In genomic region chr2:227148106-227148505, GRCh38 we compare ENCODE assay signal across 20 cellular contexts. TPM values are rescaled to one million over a fixed set of nuclear protein-coding genes. Genes with fewer than 3 reads are reported as not detected.
DNase-seq lines count a peak whose midpoint lies in the region; ATAC-seq, FAIRE-seq and TF ChIP-seq lines count a peak whose summit lies in the region.
"Had no signal": no experiment of that assay in that cellular context is flagged by ENCODE, and none has a peak within 500 bp of the region (broad histone marks: within the 10 kb centered on the region; RNA-seq: fewer than 3 reads in every experiment).

No MANE protein-coding gene starts in this region.

- no peaks in the 10 kb centered on the region for H3K9me1 ChIP-seq in K562 (ENCODE audit: control insufficient read depth, insufficient read depth, low read length)

- TF ChIP-seq RAD21 in SK-N-SH (IDR thresholded peaks at IDR 0.05; ENCODE audit: low read length) (no peak), K562 (CRISPR knock-in tag; conservative IDR thresholded peaks at IDR 0.05 in 1 of 2, IDR thresholded peaks at IDR 0.05 in 1 of 2) (no peak)

- H3K4me3 ChIP-seq in SK-N-SH (ENCODE audit: low read depth in 2 of 2, low read length in 1 of 2) (no peak overlapping the region), HEK293 (ENCODE audit: low read depth, low read length) (no peak overlapping the region), K562 (no peak overlapping the region), Karpas-422 (ENCODE audit: low read length) (no peak overlapping the region), mesendoderm (ENCODE audit: low read length) (no peak overlapping the region)
- H3K4me3 ChIP-seq: GM23338 had no signal

- H3K79me1 ChIP-seq in mesendoderm (ENCODE audit: low read length): no peaks in the 10 kb centered on the region

- no peak overlapping the region for H2AK5ac ChIP-seq in mesendoderm (ENCODE audit: low read length)

- H3K27ac ChIP-seq in SK-N-SH (ENCODE audit: low read depth in 2 of 2, low read length in 1 of 2) (no peak overlapping the region), HEK293 (ENCODE audit: extremely low read depth, low read depth, low read length) (no peak overlapping the region), K562 (ENCODE audit: extremely low read depth, low read depth, low read length) (no peak overlapping the region), Karpas-422 (ENCODE audit: low read length) (no peak overlapping the region), mesendoderm (ENCODE audit: low read depth, low read length) (no peak overlapping the region)
- H3K27ac ChIP-seq: 22Rv1, C4-2B had no signal

- H2BK15ac ChIP-seq in mesendoderm (replicated peaks; ENCODE audit: low read depth): no peak overlapping the region

- 14% methylated on average over 2 of the region's 2 CpGs for WGBS in SK-N-SH (ENCODE audit: low lambda C conversion rate)
- WGBS in K562 (ENCODE audit: insufficient coverage, low coverage, missing lambda C conversion rate): 6% methylated on average over 2 of the region's 2 CpGs
- WGBS in mesendoderm (ENCODE audit: extremely low coverage, insufficient coverage, low lambda C conversion rate): no CpG with 5 or more reads among the region's 2 CpGs

- no peak overlapping the region for H2BK5ac ChIP-seq in mesendoderm (ENCODE audit: low read length)

- no peak overlapping the region for H4K5ac ChIP-seq in mesendoderm (ENCODE audit: low read length)

- no peak overlapping the region for H3K18ac ChIP-seq in mesendoderm (ENCODE audit: low read length)

- no peak overlapping the region for H2BK120ac ChIP-seq in mesendoderm (ENCODE audit: low read depth, low read length)

- no peaks in the 10 kb centered on the region for H3K36me3 ChIP-seq in SK-N-SH (replicated peaks in 1 of 2; ENCODE audit: control insufficient read depth in 1 of 2, insufficient read depth in 2 of 2, low read length in 1 of 2)
- H3K36me3 ChIP-seq in HEK293 (ENCODE audit: control insufficient read depth in 2 of 2, insufficient read depth in 1 of 2, low read length in 2 of 2): no peaks in the 10 kb centered on the region
- no peaks in the 10 kb centered on the region for H3K36me3 ChIP-seq in K562 (ENCODE audit: control insufficient read depth, insufficient read depth, low read length)
- H3K36me3 ChIP-seq in Karpas-422 (ENCODE audit: insufficient read depth, low read length): no peaks in the 10 kb centered on the region
- no peaks in the 10 kb centered on the region for H3K36me3 ChIP-seq in mesendoderm (ENCODE audit: control insufficient read depth, insufficient read depth, low read length)

- H3K4ac ChIP-seq in mesendoderm (ENCODE audit: low read depth, low read length): no peak overlapping the region

- FAIRE-seq in K562 (lab: Jason Lieb, UNC): no peak
- FAIRE-seq: GM19239 had no signal

- no peak overlapping the region for H4K8ac ChIP-seq in mesendoderm (ENCODE audit: low read depth, low read length)

- H3K9ac ChIP-seq in SK-N-SH (no peak overlapping the region), K562 (ENCODE audit: insufficient read depth in 1 of 2, low read depth in 2 of 2, low read length in 2 of 2) (no peak overlapping the region), Karpas-422 (ENCODE audit: low read length) (no peak overlapping the region), mesendoderm (ENCODE audit: low read length) (no peak overlapping the region)

- CTCF ChIA-PET in SK-N-SH (lab: Yijun Ruan, JAX) (no interaction called here), HEK293 (lab: Yijun Ruan, JAX) (no interaction called here), K562 (lab: Yijun Ruan, JAX; ENCODE audit: low intra/inter-chr PET ratio) (no interaction called here)
- CTCF ChIA-PET in activated CD4-positive, alpha-beta memory T cell treated with anti-CD3 and anti-CD28 coated beads, Interleukin-2, amount 10 ng/mL, durations not matched to agents 7 days and 5 days (lab: Charles Lee): no interaction called here

- POLR2A ChIA-PET in SK-N-SH (lab: Yijun Ruan, JAX): no interaction called here
- POLR2A ChIA-PET in HEK293 (lab: Yijun Ruan, JAX): no interaction called here
- POLR2A ChIA-PET in K562 (lab: Yijun Ruan, JAX): no interaction called here
- POLR2A ChIA-PET in activated CD4-positive, alpha-beta memory T cell treated with anti-CD3 and anti-CD28 coated beads, Interleukin-2, amount 10 ng/mL, durations not matched to agents 7 days and 5 days (lab: Charles Lee): no interaction called here

- H3K27ac Mint-ChIP-seq in activated CD4-positive, alpha-beta memory T cell treated with anti-CD3 and anti-CD28 coated beads, Interleukin-2, amount 10 ng/mL, durations not matched to agents 7 days and 5 days: no peak overlapping the region
- H3K27ac Mint-ChIP-seq: CD4-positive, CD25-positive, alpha-beta regulatory T cell; CD8-positive, alpha-beta T cell; GM23338; HFFc6 had no signal

- no peak overlapping the region for H2AFZ ChIP-seq in SK-N-SH (ENCODE audit: low read depth)
- H2AFZ ChIP-seq in K562 (ENCODE audit: low read depth, low read length): no peak overlapping the region
- no peak overlapping the region for H2AFZ ChIP-seq in Karpas-422 (ENCODE audit: low read length)
- H2AFZ ChIP-seq: GM23338 had no signal

- no peaks in the 10 kb centered on the region for H3F3A ChIP-seq in SK-N-SH (replicated peaks; ENCODE audit: insufficient read depth)

- no peak overlapping the region for H3K23ac ChIP-seq in mesendoderm (ENCODE audit: low read length)

- H3K9me3 Mint-ChIP-seq in activated CD4-positive, alpha-beta memory T cell treated with anti-CD3 and anti-CD28 coated beads, Interleukin-2, amount 10 ng/mL, durations not matched to agents 7 days and 5 days: no peaks in the 10 kb centered on the region
- H3K9me3 Mint-ChIP-seq: HFFc6 had no signal

- BruUV-seq in K562 (replicated peaks; lab: Mats Ljungman, UMichigan): no TSS peak

- TF ChIP-seq CTCF in SK-N-SH (IDR thresholded peaks at IDR 0.05) (no peak), HEK293 (tag by site-specific recombination; IDR thresholded peaks at IDR 0.05) (no peak), K562 (IDR thresholded peaks at IDR 0.05 in 2 of 3, conservative IDR thresholded peaks at IDR 0.05 in 1 of 3; ENCODE audit: insufficient read depth in 2 of 3, low read depth in 1 of 3, low read length in 3 of 3) (no peak)

- H3K9me3 ChIP-seq in SK-N-SH (no peaks in the 10 kb centered on the region; the same call in 1 of the 2 replicates), HEK293 (ENCODE audit: control insufficient read depth, insufficient read depth, low read depth, low read length) (no peaks in the 10 kb centered on the region), K562 (replicated peaks; ENCODE audit: control insufficient read depth, insufficient read depth, low read depth, low read length) (no peaks in the 10 kb centered on the region), Karpas-422 (ENCODE audit: low read length) (peaks cover 4% of the 10 kb centered on the region)

- no peak for TF ChIP-seq POLR2A in K562 (conservative IDR thresholded peaks at IDR 0.05)

- DNase-seq in SK-N-SH (no peak), K562 (ENCODE audit: extremely low read depth in 1 of 4, low spot score in 3 of 4) (no peak), Karpas-422 (no peak), mesendoderm (no peak), NCI-H226 (no peak)
- DNase-seq in activated CD4-positive, alpha-beta memory T cell treated with anti-CD3 and anti-CD28 coated beads, Interleukin-2, amount 10 ng/mL, durations not matched to agents 7 days and 5 days: no peak
- DNase-seq: Caco-2; CD4-positive, CD25-positive, alpha-beta regulatory T cell; CD8-positive, alpha-beta T cell; DMS153; DND-41; H7; HCEC 1CT; HFFc6 had no signal

- in situ Hi-C loops in K562 (cut with MboI): no loop called here

- ATAC-seq in SK-N-SH treated with all-trans-retinoic acid at 6 μM for 48 hours: no peak
- ATAC-seq in K562: no peak
- ATAC-seq: CD8-positive, alpha-beta T cell; GM23338 had no signal

- TF ChIP-seq EP300 in SK-N-SH (IDR thresholded peaks at IDR 0.05; ENCODE audit: borderline replicate concordance in 1 of 2, low read depth in 1 of 2, low read length in 1 of 2) (no peak), K562 (IDR thresholded peaks at IDR 0.05; ENCODE audit: low read length) (no peak)

- peaks cover 11% of the 10 kb centered on the region; the same call in 1 of the 2 replicates for H3K27me3 ChIP-seq in SK-N-SH (ENCODE audit: insufficient read depth)
- no peaks in the 10 kb centered on the region for H3K27me3 ChIP-seq in K562 (ENCODE audit: control insufficient read depth in 2 of 2, insufficient read depth in 2 of 2, low read length in 2 of 2)
- H3K27me3 ChIP-seq in Karpas-422 (ENCODE audit: low read length): 0 out of 2 replicates have a peak, but pooled peaks cover 3% of the 10 kb centered on the region
- H3K27me3 ChIP-seq in mesendoderm (ENCODE audit: insufficient read depth, low read length, poor library complexity): no peaks in the 10 kb centered on the region

- H3K9me2 ChIP-seq in SK-N-SH: no peaks in the 10 kb centered on the region
- H3K9me2 ChIP-seq in Karpas-422 (replicated peaks; ENCODE audit: insufficient read depth, low read length): no peaks in the 10 kb centered on the region

- H3K79me2 ChIP-seq in SK-N-SH (ENCODE audit: insufficient read depth) (no peaks in the 10 kb centered on the region), K562 (ENCODE audit: control insufficient read depth, insufficient read depth, low read length) (no peaks in the 10 kb centered on the region), Karpas-422 (ENCODE audit: low read length) (no peaks in the 10 kb centered on the region), mesendoderm (ENCODE audit: control insufficient read depth, insufficient read depth, low read length) (no peaks in the 10 kb centered on the region)

- H3K4me3 Mint-ChIP-seq in activated CD4-positive, alpha-beta memory T cell treated with anti-CD3 and anti-CD28 coated beads, Interleukin-2, amount 10 ng/mL, durations not matched to agents 7 days and 5 days: no peak overlapping the region
- H3K4me3 Mint-ChIP-seq: CD4-positive, CD25-positive, alpha-beta regulatory T cell; CD8-positive, alpha-beta T cell; GM23338; HFFc6 had no signal

- H3K27me3 Mint-ChIP-seq in activated CD4-positive, alpha-beta memory T cell treated with anti-CD3 and anti-CD28 coated beads, Interleukin-2, amount 10 ng/mL, durations not matched to agents 7 days and 5 days: peaks cover 21% of the 10 kb centered on the region

- H3K4me1 ChIP-seq in SK-N-SH (ENCODE audit: control insufficient read depth in 1 of 2, insufficient read depth in 2 of 2, low read depth in 1 of 2, low read length in 1 of 2): no peaks in the 10 kb centered on the region
- no peaks in the 10 kb centered on the region for H3K4me1 ChIP-seq in HEK293 (ENCODE audit: control insufficient read depth, insufficient read depth, low read length)
- no peaks in the 10 kb centered on the region for H3K4me1 ChIP-seq in K562 (replicated peaks in 1 of 2; ENCODE audit: control insufficient read depth in 2 of 2, insufficient read depth in 2 of 2, low read length in 2 of 2)
- no peaks in the 10 kb centered on the region for H3K4me1 ChIP-seq in Karpas-422 (ENCODE audit: low read length)
- H3K4me1 ChIP-seq in mesendoderm (ENCODE audit: control insufficient read depth, low read depth, low read length): no peaks in the 10 kb centered on the region
- H3K4me1 ChIP-seq: Caco-2 had no signal

- no peaks in the 10 kb centered on the region for H3K4me1 Mint-ChIP-seq in activated CD4-positive, alpha-beta memory T cell treated with anti-CD3 and anti-CD28 coated beads, Interleukin-2, amount 10 ng/mL, durations not matched to agents 7 days and 5 days
- H3K4me1 Mint-ChIP-seq: CD4-positive, CD25-positive, alpha-beta regulatory T cell had no signal

- H3K36me3 Mint-ChIP-seq in activated CD4-positive, alpha-beta memory T cell treated with anti-CD3 and anti-CD28 coated beads, Interleukin-2, amount 10 ng/mL, durations not matched to agents 7 days and 5 days (ENCODE audit: low read depth): no peaks in the 10 kb centered on the region
- H3K36me3 Mint-ChIP-seq: CD4-positive, CD25-positive, alpha-beta regulatory T cell; CD8-positive, alpha-beta T cell had no signal

- intact Hi-C loops in K562 (cut with micrococcal nuclease): no loop called here

- H3K4me2 ChIP-seq in SK-N-SH (no peak overlapping the region), K562 (ENCODE audit: insufficient read depth, low read length) (no peak overlapping the region), Karpas-422 (ENCODE audit: low read depth, low read length, poor library complexity, severe bottlenecking) (no peak overlapping the region), mesendoderm (ENCODE audit: low read length) (no peak overlapping the region)
- H3K4me2 ChIP-seq: GM23338 had no signal

- no peak overlapping the region for H3K56ac ChIP-seq in mesendoderm (ENCODE audit: low read length)

- H4K20me1 ChIP-seq in SK-N-SH (ENCODE audit: insufficient read depth) (no peaks in the 10 kb centered on the region), K562 (replicated peaks; ENCODE audit: control insufficient read depth, insufficient read depth, low read length) (no peaks in the 10 kb centered on the region), Karpas-422 (ENCODE audit: insufficient read depth, low read depth, low read length) (no peaks in the 10 kb centered on the region)

RNA-seq across cellular contexts. Expression of gene COL4A4, which starts 15.9 kb away (rescaled TPM):
- polyA plus RNA-seq in SK-N-SH (2012; rRNA removed) (not detected in 2 replicates), K562 (2011; rRNA removed) (not detected in 2 replicates), K562 (2014; fragmentation: Illumina TruSeq; extraction: Trizol) (not detected in 2 replicates), K562 (2014; fragmentation: Nextera tagmentation; extraction: Ambion mirVana) (under 1 TPM; under 0.01 to 0.01 TPM), K562 (2014; rRNA removed) (not detected in 2 replicates)
- under 0.01 TPM in 1 of 2 replicates, not detected in the other for polyA plus RNA-seq in SK-N-SH (2012; cell fraction: cytosol; rRNA removed)
- not detected in 2 replicates for polyA plus RNA-seq in SK-N-SH (2012; cell fraction: nucleus; rRNA removed)
- total RNA-seq in K562 (2011; cell fraction: chromatin; rRNA removed; ENCODE audit: low replicate concordance): not detected in 2 replicates
- total RNA-seq in K562 (2011; cell fraction: nucleolus; rRNA removed): not detected in 2 replicates
- not detected in 2 replicates for total RNA-seq in K562 (2011; cell fraction: nucleoplasm; rRNA removed)
- total RNA-seq in K562 (2014; rRNA removed) (not detected in 2 replicates), K562 (2014; rRNA removed; fragmentation: Illumina TruSeq; extraction: Trizol) (not detected in 2 replicates), K562 (2015; rRNA removed; fragmentation: Illumina TruSeq; extraction: Trizol) (not detected in 2 replicates), K562 (2021) (0.07 TPM in 1 of 2 replicates, not detected in the other)
- polyA plus RNA-seq in K562 (2011; cell fraction: cytosol; rRNA removed): not detected in 2 replicates
- not detected in 2 replicates for polyA plus RNA-seq in K562 (2011; cell fraction: nucleus; rRNA removed)
- polyA plus RNA-seq in K562 (2012): 0.01 and 0.03 TPM in 2 replicates
- polyA minus RNA-seq in K562 (2011; rRNA and poly(A)+ RNA removed): not detected in 2 replicates
- 0.09 and 0.10 TPM in 2 replicates for polyA minus RNA-seq in K562 (2011; cell fraction: cytosol; rRNA and poly(A)+ RNA removed)
- not detected in 2 replicates for polyA minus RNA-seq in K562 (2011; cell fraction: nucleus; rRNA and poly(A)+ RNA removed)
- 0.41 and 0.72 TPM in 2 replicates for total RNA-seq in Karpas-422 (2014; rRNA removed; shearing (Covaris generic); ENCODE audit: low replicate concordance)
- polyA plus RNA-seq in mesendoderm (2013, experiment 1 of 2): 0.27 TPM
- 0.21 TPM for polyA plus RNA-seq in mesendoderm (2013, experiment 2 of 2)
- total RNA-seq in activated CD4-positive, alpha-beta memory T cell treated with anti-CD3 and anti-CD28 coated beads, Interleukin-2, amount 10 ng/mL, durations not matched to agents 7 days and 5 days: under 1 TPM; 0.10 to 0.35 TPM
- total RNA-seq: CD4-positive, CD25-positive, alpha-beta regulatory T cell; CD8-positive, alpha-beta T cell had no signal

RNA-seq across cellular contexts. Expression of gene COL4A3, which starts 16.3 kb away (rescaled TPM):
- polyA plus RNA-seq in SK-N-SH (2012; rRNA removed): not detected in 2 replicates
- polyA plus RNA-seq in SK-N-SH (2012; cell fraction: cytosol; rRNA removed): not detected in 2 replicates
- not detected in 2 replicates for polyA plus RNA-seq in SK-N-SH (2012; cell fraction: nucleus; rRNA removed)
- total RNA-seq in K562 (2011; cell fraction: chromatin; rRNA removed; ENCODE audit: low replicate concordance): not detected in 2 replicates
- total RNA-seq in K562 (2011; cell fraction: nucleolus; rRNA removed): not detected in 2 replicates
- not detected in 2 replicates for total RNA-seq in K562 (2011; cell fraction: nucleoplasm; rRNA removed)
- not detected in 2 replicates for total RNA-seq in K562 (2014; rRNA removed)
- not detected in 2 replicates for total RNA-seq in K562 (2014; rRNA removed; fragmentation: Illumina TruSeq; extraction: Trizol)
- not detected in 2 replicates for total RNA-seq in K562 (2015; rRNA removed; fragmentation: Illumina TruSeq; extraction: Trizol)
- 0.27 TPM in 1 of 2 replicates, not detected in the other for total RNA-seq in K562 (2021)
- not detected in 2 replicates for polyA plus RNA-seq in K562 (2011; rRNA removed)
- polyA plus RNA-seq in K562 (2011; cell fraction: cytosol; rRNA removed): not detected in 2 replicates
- not detected in 2 replicates for polyA plus RNA-seq in K562 (2011; cell fraction: nucleus; rRNA removed)
- polyA plus RNA-seq in K562 (2012): 0.22 TPM in 1 of 2 replicates, not detected in the other
- not detected in 2 replicates for polyA plus RNA-seq in K562 (2014; fragmentation: Illumina TruSeq; extraction: Trizol)
- not detected for polyA plus RNA-seq in K562 (2014; fragmentation: Nextera tagmentation; extraction: Ambion mirVana)
- polyA plus RNA-seq in K562 (2014; rRNA removed): not detected in 2 replicates
- not detected in 2 replicates for polyA minus RNA-seq in K562 (2011; rRNA and poly(A)+ RNA removed)
- polyA minus RNA-seq in K562 (2011; cell fraction: cytosol; rRNA and poly(A)+ RNA removed): 0.55 TPM in 1 of 2 replicates, not detected in the other
- polyA minus RNA-seq in K562 (2011; cell fraction: nucleus; rRNA and poly(A)+ RNA removed): not detected in 2 replicates
- total RNA-seq in Karpas-422 (2014; rRNA removed; shearing (Covaris generic); ENCODE audit: low replicate concordance): 0.04 and 0.60 TPM in 2 replicates
- 0.07 TPM for polyA plus RNA-seq in mesendoderm (2013, experiment 1 of 2)
- 0.04 TPM for polyA plus RNA-seq in mesendoderm (2013, experiment 2 of 2)
- under 1 TPM in 1 of 2 experiments, not detected in 1; 0.13 TPM for total RNA-seq in activated CD4-positive, alpha-beta memory T cell treated with anti-CD3 and anti-CD28 coated beads, Interleukin-2, amount 10 ng/mL, durations not matched to agents 7 days and 5 days
- total RNA-seq: CD4-positive, CD25-positive, alpha-beta regulatory T cell; HFFc6 had no signal
- polyA plus RNA-seq: CD4-positive, CD25-positive, alpha-beta regulatory T cell had no signal
